In genomic region chr3:13019706-13020105, GRCh38 we compare ENCODE assay signal across 11 cellular contexts. TPM values are rescaled to one million over a fixed set of nuclear protein-coding genes. Genes with fewer than 3 reads are reported as not detected.
A peak's percentile ranks its signal among the peaks of the same experiment; 100 is the strongest.
DNase-seq lines count a peak whose midpoint lies in the region; ATAC-seq and TF ChIP-seq lines count a peak whose summit lies in the region.
"Had no signal": no experiment of that assay in that cellular context is flagged by ENCODE, and none has a peak within 500 bp of the region (broad histone marks: within the 10 kb centered on the region; RNA-seq: fewer than 3 reads in every experiment).

No MANE protein-coding gene starts in this region.

- TF ChIP-seq EP300 in esophagus muscularis mucosa (IDR thresholded peaks at IDR 0.05) (no peak), SK-N-SH (IDR thresholded peaks at IDR 0.05; ENCODE audit: borderline replicate concordance in 1 of 2, low read depth in 1 of 2, low read length in 1 of 2) (no peak)

- DNase-seq in DMS 273 (lab: John Stamatoyannopoulos, UW; ENCODE audit: unreplicated experiment) (peak; percentile 42), esophagus muscularis mucosa (ENCODE audit: extremely low spot score) (no peak), HCEC 1CT (no peak), immature natural killer cell (no peak), SK-N-SH (no peak)
- DNase-seq: NCI-H345; stimulated activated CD8-positive, alpha-beta memory T cell treated with anti-CD3 and anti-CD28 coated beads, Interleukin-4, amount 100 ng/mL, for 48 hours had no signal

- no peaks in the 10 kb centered on the region for H3K36me3 ChIP-seq in esophagus muscularis mucosa
- H3K36me3 ChIP-seq in parathyroid adenoma (ENCODE audit: control insufficient read depth, insufficient read depth, low read length), result no peaks in the 10 kb centered on the region
- H3K36me3 ChIP-seq in SK-N-SH (replicated peaks in 1 of 2; ENCODE audit: control insufficient read depth in 1 of 2, insufficient read depth in 2 of 2, low read length in 1 of 2), result no peaks in the 10 kb centered on the region

- H3K9me3 Mint-ChIP-seq in IgD-negative memory B cell, result peaks cover 0 to 2% (median 0%) of the 10 kb centered on the region in 3 donors
- H3K9me3 Mint-ChIP-seq in immature natural killer cell, result no peaks in the 10 kb centered on the region

- no peak for ATAC-seq in HG02623 (IDR thresholded peaks at IDR 0.05; ENCODE audit: unreplicated experiment)
- ATAC-seq: HCT116 had no signal

- peaks cover under 1% of the 10 kb centered on the region for H3F3A ChIP-seq in SK-N-SH (replicated peaks; ENCODE audit: insufficient read depth)

- peak overlapping the region; percentile 44 for H2AFZ ChIP-seq in parathyroid adenoma
- H2AFZ ChIP-seq in SK-N-SH (ENCODE audit: low read depth), result no peak overlapping the region

- no peaks in the 10 kb centered on the region for H3K9me2 ChIP-seq in SK-N-SH

- peaks cover 3% of the 10 kb centered on the region for H3K36me3 Mint-ChIP-seq in IgD-negative memory B cell
- peaks cover 3 to 4% (median 3%) of the 10 kb centered on the region in 3 donors for H3K36me3 Mint-ChIP-seq in immature natural killer cell

- H3K4me2 ChIP-seq in parathyroid adenoma (ENCODE audit: low read length) (peak overlapping the region; percentile 61), SK-N-SH (no peak overlapping the region)

- POLR2A ChIA-PET in SK-N-SH (lab: Yijun Ruan, JAX), result no interaction called here

- peak overlapping the region; percentile 99 to 100 (median 99) for H3K4me3 Mint-ChIP-seq in IgD-negative memory B cell
- no peak overlapping the region for H3K4me3 Mint-ChIP-seq in immature natural killer cell

- H3K27me3 Mint-ChIP-seq in IgD-negative memory B cell (no peaks in the 10 kb centered on the region), immature natural killer cell (ENCODE audit: low read depth in 3 of 3) (peaks cover 3 to 19% (median 10%) of the 10 kb centered on the region in 3 donors)

- no peak for TF ChIP-seq RAD21 in SK-N-SH (IDR thresholded peaks at IDR 0.05; ENCODE audit: low read length)

- H3K9ac ChIP-seq in parathyroid adenoma (no peak overlapping the region), SK-N-SH (no peak overlapping the region)

- intact Hi-C loops in esophagus muscularis mucosa (cut with DNase I), result no loop called here

- no peak for TF ChIP-seq CTCF in esophagus muscularis mucosa (IDR thresholded peaks at IDR 0.05)
- TF ChIP-seq CTCF in parathyroid adenoma (IDR thresholded peaks at IDR 0.05), result no peak
- no peak for TF ChIP-seq CTCF in SK-N-SH (IDR thresholded peaks at IDR 0.05)

- H3K79me2 ChIP-seq in parathyroid adenoma, result no peaks in the 10 kb centered on the region
- no peaks in the 10 kb centered on the region for H3K79me2 ChIP-seq in SK-N-SH (ENCODE audit: insufficient read depth)

- H3K9me3 ChIP-seq in esophagus muscularis mucosa (no peaks in the 10 kb centered on the region), parathyroid adenoma (ENCODE audit: control insufficient read depth, low read length) (no peaks in the 10 kb centered on the region), SK-N-SH (no peaks in the 10 kb centered on the region)

- CTCF ChIA-PET in SK-N-SH (lab: Yijun Ruan, JAX), result interaction anchor here (1.5 kb wide), 1 partner anchor 45 kb away, joined by 5 read pairs; no protein-coding TSS in a partner anchor

- H3K27me3 ChIP-seq in esophagus muscularis mucosa (no peaks in the 10 kb centered on the region), parathyroid adenoma (ENCODE audit: control insufficient read depth, insufficient read depth, low read length) (no peaks in the 10 kb centered on the region), SK-N-SH (ENCODE audit: insufficient read depth) (no peaks in the 10 kb centered on the region)

- H3K4me1 Mint-ChIP-seq in IgD-negative memory B cell, result peaks cover 42 to 54% (median 48%) of the 10 kb centered on the region in 3 donors
- peaks cover 47 to 60% of the 10 kb centered on the region in 2 donors for H3K4me1 Mint-ChIP-seq in immature natural killer cell

- no peak for TF ChIP-seq POLR2A in esophagus muscularis mucosa (IDR thresholded peaks at IDR 0.05; ENCODE audit: low read depth)

- H3K4me1 ChIP-seq in esophagus muscularis mucosa (peaks cover 60 to 83% (median 78%) of the 10 kb centered on the region in 4 donors), parathyroid adenoma (peaks cover 11% of the 10 kb centered on the region), SK-N-SH (ENCODE audit: control insufficient read depth in 1 of 2, insufficient read depth in 2 of 2, low read depth in 1 of 2, low read length in 1 of 2) (peaks cover 30 to 86% of the 10 kb centered on the region in 2 experiments)

- peak overlapping the region in 2 of 3 donors; percentile 97 to 99 for H3K27ac Mint-ChIP-seq in IgD-negative memory B cell
- H3K27ac Mint-ChIP-seq in immature natural killer cell, result peak overlapping the region in 1 of 6 donors; percentile 45

- H3K4me3 ChIP-seq in esophagus muscularis mucosa (peak overlapping the region in 3 of 4 donors; percentile 15 to 34 (median 29)), parathyroid adenoma (ENCODE audit: low read depth, low read length) (no peak overlapping the region), SK-N-SH (ENCODE audit: low read depth in 2 of 2, low read length in 1 of 2) (no peak overlapping the region)

- H3K27ac ChIP-seq in esophagus muscularis mucosa (replicated peaks in 1 of 4), result peak overlapping the region in 2 of 4 donors; percentile 30 to 41
- H3K27ac ChIP-seq in parathyroid adenoma, result peak overlapping the region; percentile 3
- H3K27ac ChIP-seq in SK-N-SH (ENCODE audit: low read depth in 2 of 2, low read length in 1 of 2), result peak overlapping the region in 1 of 2 experiments; percentile 94; a peak in 2 of 4 replicates

- 88% methylated on average over 7 of the region's 12 CpGs for WGBS in esophagus muscularis mucosa
- 94% methylated on average over 8 of the region's 12 CpGs for WGBS in SK-N-SH (ENCODE audit: low lambda C conversion rate)

- H4K20me1 ChIP-seq in SK-N-SH (ENCODE audit: insufficient read depth), result no peaks in the 10 kb centered on the region

TF ChIP-seq in SK-N-SH, 30 proteins besides CTCF, POLR2A, EP300 and RAD21:
- no peak for TF ChIP-seq SMC3 (IDR thresholded peaks at IDR 0.05; ENCODE audit: low read depth, low read length)
- no peak for TF ChIP-seq FOSL2 (IDR thresholded peaks at IDR 0.05; ENCODE audit: borderline replicate concordance, low read depth)
- TF ChIP-seq ELF1 (IDR thresholded peaks at IDR 0.05), result no peak
- no peak for TF ChIP-seq RXRA (IDR thresholded peaks at IDR 0.05; ENCODE audit: borderline replicate concordance, low read depth)
- TF ChIP-seq RCOR1 (IDR thresholded peaks at IDR 0.05; ENCODE audit: low read length), result no peak
- TF ChIP-seq, protein P1, sequence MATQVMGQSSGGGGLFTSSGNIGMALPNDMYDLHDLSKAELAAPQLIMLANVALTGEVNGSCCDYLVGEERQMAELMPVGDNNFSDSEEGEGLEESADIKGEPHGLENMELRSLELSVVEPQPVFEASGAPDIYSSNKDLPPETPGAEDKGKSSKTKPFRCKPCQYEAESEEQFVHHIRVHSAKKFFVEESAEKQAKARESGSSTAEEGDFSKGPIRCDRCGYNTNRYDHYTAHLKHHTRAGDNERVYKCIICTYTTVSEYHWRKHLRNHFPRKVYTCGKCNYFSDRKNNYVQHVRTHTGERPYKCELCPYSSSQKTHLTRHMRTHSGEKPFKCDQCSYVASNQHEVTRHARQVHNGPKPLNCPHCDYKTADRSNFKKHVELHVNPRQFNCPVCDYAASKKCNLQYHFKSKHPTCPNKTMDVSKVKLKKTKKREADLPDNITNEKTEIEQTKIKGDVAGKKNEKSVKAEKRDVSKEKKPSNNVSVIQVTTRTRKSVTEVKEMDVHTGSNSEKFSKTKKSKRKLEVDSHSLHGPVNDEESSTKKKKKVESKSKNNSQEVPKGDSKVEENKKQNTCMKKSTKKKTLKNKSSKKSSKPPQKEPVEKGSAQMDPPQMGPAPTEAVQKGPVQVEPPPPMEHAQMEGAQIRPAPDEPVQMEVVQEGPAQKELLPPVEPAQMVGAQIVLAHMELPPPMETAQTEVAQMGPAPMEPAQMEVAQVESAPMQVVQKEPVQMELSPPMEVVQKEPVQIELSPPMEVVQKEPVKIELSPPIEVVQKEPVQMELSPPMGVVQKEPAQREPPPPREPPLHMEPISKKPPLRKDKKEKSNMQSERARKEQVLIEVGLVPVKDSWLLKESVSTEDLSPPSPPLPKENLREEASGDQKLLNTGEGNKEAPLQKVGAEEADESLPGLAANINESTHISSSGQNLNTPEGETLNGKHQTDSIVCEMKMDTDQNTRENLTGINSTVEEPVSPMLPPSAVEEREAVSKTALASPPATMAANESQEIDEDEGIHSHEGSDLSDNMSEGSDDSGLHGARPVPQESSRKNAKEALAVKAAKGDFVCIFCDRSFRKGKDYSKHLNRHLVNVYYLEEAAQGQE (IDR thresholded peaks at IDR 0.05; ENCODE audit: low read depth, low read length), result no peak
- no peak for TF ChIP-seq MEF2A (IDR thresholded peaks at IDR 0.05; ENCODE audit: borderline replicate concordance, low read depth)
- TF ChIP-seq RFX5 (IDR thresholded peaks at IDR 0.05; ENCODE audit: low read length), result no peak
- no peak for TF ChIP-seq MXI1 (IDR thresholded peaks at IDR 0.05; ENCODE audit: low read depth, low read length)
- TF ChIP-seq, protein P2, sequence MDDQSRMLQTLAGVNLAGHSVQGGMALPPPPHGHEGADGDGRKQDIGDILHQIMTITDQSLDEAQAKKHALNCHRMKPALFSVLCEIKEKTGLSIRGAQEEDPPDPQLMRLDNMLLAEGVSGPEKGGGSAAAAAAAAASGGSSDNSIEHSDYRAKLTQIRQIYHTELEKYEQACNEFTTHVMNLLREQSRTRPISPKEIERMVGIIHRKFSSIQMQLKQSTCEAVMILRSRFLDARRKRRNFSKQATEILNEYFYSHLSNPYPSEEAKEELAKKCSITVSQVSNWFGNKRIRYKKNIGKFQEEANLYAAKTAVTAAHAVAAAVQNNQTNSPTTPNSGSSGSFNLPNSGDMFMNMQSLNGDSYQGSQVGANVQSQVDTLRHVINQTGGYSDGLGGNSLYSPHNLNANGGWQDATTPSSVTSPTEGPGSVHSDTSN (IDR thresholded peaks at IDR 0.05), result no peak
- TF ChIP-seq, protein P3, sequence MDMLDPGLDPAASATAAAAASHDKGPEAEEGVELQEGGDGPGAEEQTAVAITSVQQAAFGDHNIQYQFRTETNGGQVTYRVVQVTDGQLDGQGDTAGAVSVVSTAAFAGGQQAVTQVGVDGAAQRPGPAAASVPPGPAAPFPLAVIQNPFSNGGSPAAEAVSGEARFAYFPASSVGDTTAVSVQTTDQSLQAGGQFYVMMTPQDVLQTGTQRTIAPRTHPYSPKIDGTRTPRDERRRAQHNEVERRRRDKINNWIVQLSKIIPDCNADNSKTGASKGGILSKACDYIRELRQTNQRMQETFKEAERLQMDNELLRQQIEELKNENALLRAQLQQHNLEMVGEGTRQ (IDR thresholded peaks at IDR 0.05; ENCODE audit: borderline replicate concordance, low read depth, low read length), result no peak

RNA-seq across cellular contexts. Expression of gene IQSEC1, which starts 53.5 kb away (rescaled TPM):
- polyA plus RNA-seq in IgD-negative memory B cell (52.5 TPM), immature natural killer cell (10 to 100 TPM in 2 of 3 donors, 1 to 10 TPM in 1; 9.0 to 40.5 (median 15.3) TPM), SK-N-SH (2012; rRNA removed) (4.4 and 6.2 TPM in 2 replicates)
- 10 to 100 TPM; 56.1 to 99.5 (median 78.2) TPM for total RNA-seq in esophagus muscularis mucosa
- 4.2 and 5.9 TPM in 2 replicates for polyA plus RNA-seq in SK-N-SH (2012; cell fraction: cytosol; rRNA removed)
- polyA plus RNA-seq in SK-N-SH (2012; cell fraction: nucleus; rRNA removed), result 23.8 and 26.1 TPM in 2 replicates

Comparison
In these comparisons a context has a peak if more than half of its experiments do, and no peak if none do; other contexts are left out.
1. H3K4me3 Mint-ChIP-seq: peak in IgD-negative memory B cell (4 of 4); none in immature natural killer cell (0 of 5).
2. H3K4me3 ChIP-seq: peak in esophagus muscularis mucosa (3 of 4); none in parathyroid adenoma (single experiment) and SK-N-SH (0 of 2).